Comparison of ENCODE assay signal across 8 cellular contexts in the genomic region with DNA sequence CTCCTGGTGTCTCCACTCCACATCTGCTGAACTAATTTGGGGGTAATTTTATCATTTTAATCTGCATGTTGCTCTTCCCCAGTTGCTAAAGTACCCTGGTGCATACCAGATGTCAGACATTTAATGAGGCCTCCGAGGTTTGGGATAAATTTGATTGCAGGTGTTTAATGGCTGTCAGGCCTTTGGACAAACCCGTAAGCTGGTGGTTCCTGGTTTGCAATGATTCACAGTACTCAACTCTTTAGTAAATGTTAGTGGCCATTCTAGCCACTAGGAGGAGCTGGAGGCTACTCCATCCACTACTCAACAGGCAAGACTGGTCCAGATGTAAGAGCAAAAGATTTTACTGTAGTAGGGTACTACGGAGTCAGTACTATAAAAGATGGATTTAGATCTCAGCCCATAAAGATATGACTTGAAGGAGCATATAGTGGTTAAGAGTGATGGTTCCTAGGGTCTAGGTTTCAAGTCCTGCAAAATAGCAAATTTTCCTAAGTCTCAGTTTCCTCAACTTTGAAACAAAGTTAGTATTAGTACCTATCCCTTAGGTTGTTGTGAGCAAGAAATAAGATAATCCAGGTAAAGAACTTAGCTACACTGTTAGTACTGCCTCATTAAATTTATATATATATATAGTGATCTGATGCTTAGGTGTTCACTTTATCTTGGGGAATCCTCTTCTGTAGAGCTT.
DNase-seq lines count a peak whose midpoint lies in the region; TF ChIP-seq lines count a peak whose summit lies in the region.

No MANE protein-coding gene starts in this region.

- WGBS in H9 (ENCODE audit: extremely low coverage, insufficient read length, low lambda C conversion rate) = no CpG with 5 or more reads among the region's 3 CpGs
- WGBS in SK-N-SH (ENCODE audit: low lambda C conversion rate) = 19% methylated on average over 3 of the region's 3 CpGs
- WGBS in spleen, 5 donors = 13 to 22% (median 17%) methylated on average over 3 of the region's 3 CpGs

- H3K27me3 Mint-ChIP-seq in H9 (ENCODE audit: low read depth) = no peaks in the 10 kb centered on the region; the same call in 1 of the 2 replicates

- H3K9me3 ChIP-seq in H9 (ENCODE audit: control insufficient read depth, low read depth, low read length) (no peaks in the 10 kb centered on the region), SK-N-SH (no peaks in the 10 kb centered on the region), adipocyte (ENCODE audit: control insufficient read depth, low read length) (no peaks in the 10 kb centered on the region), spleen (no peaks in the 10 kb centered on the region)

- TF ChIP-seq EP300 in SK-N-SH (IDR thresholded peaks at IDR 0.05; ENCODE audit: borderline replicate concordance in 1 of 2, low read depth in 1 of 2, low read length in 1 of 2) = peak in 1 of 2 experiments; percentile 86; a peak in 2 of 4 replicates

- TF ChIP-seq RAD21 in SK-N-SH (IDR thresholded peaks at IDR 0.05; ENCODE audit: low read length) = peak; percentile 95

- H3K4me1 Mint-ChIP-seq in H9 = peaks cover 2 to 3% of the 10 kb centered on the region in 2 experiments; a peak in 1 of 4 replicates

- H3K79me1 ChIP-seq in H9 (ENCODE audit: insufficient read depth, low read depth, low read length, poor library complexity, severe bottlenecking) = no peaks in the 10 kb centered on the region

- peak; percentile 84 for TF ChIP-seq CTCF in H9 (conservative IDR thresholded peaks at IDR 0.05)
- peak; percentile 87 for TF ChIP-seq CTCF in SK-N-SH (IDR thresholded peaks at IDR 0.05)
- peak in 10 of 11 experiments; percentile 36 to 74 (median 62) for TF ChIP-seq CTCF in spleen (IDR thresholded peaks at IDR 0.05 in 8 of 11, conservative IDR thresholded peaks at IDR 0.05 in 3 of 11)

- CTCF ChIA-PET in SK-N-SH (lab: Yijun Ruan, JAX) = interaction anchor here (0.6 to 4.8 kb wide), 50 partner anchors 9 to 967 kb away, joined by 3 to 35 read pairs (median 4); a partner anchor contains a TSS

- no peak overlapping the region for H2BK120ac ChIP-seq in H9 (ENCODE audit: low read depth, low read length, poor library complexity, severe bottlenecking)

- no peak overlapping the region for H3K27ac ChIP-seq in H9 (ENCODE audit: insufficient read length, low read depth, low read length)
- peak overlapping the region in 1 of 2 experiments; percentile 60; a peak in 1 of 4 replicates for H3K27ac ChIP-seq in SK-N-SH (ENCODE audit: low read depth in 2 of 2, low read length in 1 of 2)
- no peak overlapping the region for H3K27ac ChIP-seq in spleen

- H3K4me2 ChIP-seq in H9 (ENCODE audit: insufficient read depth, insufficient read length, low read length) = no peak overlapping the region
- H3K4me2 ChIP-seq in SK-N-SH = no peak overlapping the region

- H3F3A ChIP-seq in SK-N-SH (replicated peaks; ENCODE audit: insufficient read depth) = no peaks in the 10 kb centered on the region

- H4K5ac ChIP-seq in H9 (ENCODE audit: insufficient read length, low read depth, low read length) = no peak overlapping the region

- no peak overlapping the region for H2AK5ac ChIP-seq in H9 (ENCODE audit: insufficient read length, low read length)

- no peak overlapping the region for H2AFZ ChIP-seq in H9 (ENCODE audit: low read length)
- H2AFZ ChIP-seq in SK-N-SH (ENCODE audit: low read depth) = no peak overlapping the region

- TF ChIP-seq POLR2A in spleen (IDR thresholded peaks at IDR 0.05) = no peak

- no peaks in the 10 kb centered on the region; a peak in 1 of 5 replicates for H3K9me3 Mint-ChIP-seq in H9

- no peaks in the 10 kb centered on the region for H3K9me2 ChIP-seq in SK-N-SH

- H3K56ac ChIP-seq in H9 (ENCODE audit: insufficient read length, low read depth, low read length) = no peak overlapping the region

- POLR2A ChIA-PET in SK-N-SH (lab: Yijun Ruan, JAX) = interaction anchor here (1.0 kb wide), 1 partner anchor 211 kb away, joined by 3 read pairs; a partner anchor contains a TSS

- H3K4me1 ChIP-seq in H9 (ENCODE audit: insufficient read depth, low read length) = no peaks in the 10 kb centered on the region
- peaks cover 0 to 4% of the 10 kb centered on the region in 2 experiments; a peak in 2 of 4 replicates for H3K4me1 ChIP-seq in SK-N-SH (ENCODE audit: control insufficient read depth in 1 of 2, insufficient read depth in 2 of 2, low read depth in 1 of 2, low read length in 1 of 2)
- H3K4me1 ChIP-seq in adipocyte (ENCODE audit: control insufficient read depth, insufficient read depth, low read length) = peaks cover 22% of the 10 kb centered on the region
- no peaks in the 10 kb centered on the region for H3K4me1 ChIP-seq in spleen

- H3K36me3 Mint-ChIP-seq in H9 (ENCODE audit: insufficient read depth in 1 of 3, low read depth in 3 of 3) = no peaks in the 10 kb centered on the region; a peak in 1 of 7 replicates

- no peak overlapping the region for H3K23ac ChIP-seq in H9 (ENCODE audit: insufficient read length, low read depth, low read length)

- H3K14ac ChIP-seq in H9 (ENCODE audit: insufficient read depth, low read length) = no peak overlapping the region

- H3K9ac ChIP-seq in H9 (ENCODE audit: extremely low read depth, insufficient read length, low read length) (no peak overlapping the region), SK-N-SH (no peak overlapping the region), adipocyte (ENCODE audit: low read length) (no peak overlapping the region)

- H4K8ac ChIP-seq in H9 (replicated peaks; ENCODE audit: insufficient read length, low read depth, low read length) = no peak overlapping the region

- no peaks in the 10 kb centered on the region for H3K23me2 ChIP-seq in H9 (ENCODE audit: insufficient read length, low read depth, low read length, poor library complexity, severe bottlenecking)

- intact Hi-C loops in spleen (cut with DNase I; ENCODE audit: low total_unique reads) = loop anchor here (10.0 kb wide), 1 partner anchor 390 kb away; no protein-coding TSS in a partner anchor

- H2BK15ac ChIP-seq in H9 (ENCODE audit: low read depth, low read length) = no peak overlapping the region

- no peak overlapping the region for H4K91ac ChIP-seq in H9 (ENCODE audit: insufficient read length, low read depth, low read length)

- no peaks in the 10 kb centered on the region for H3K79me2 ChIP-seq in H9 (ENCODE audit: insufficient read depth, low read length)
- no peaks in the 10 kb centered on the region for H3K79me2 ChIP-seq in SK-N-SH (ENCODE audit: insufficient read depth)

- H2BK5ac ChIP-seq in H9 (ENCODE audit: insufficient read length, low read length) = no peak overlapping the region

- no peak overlapping the region for H3K27ac Mint-ChIP-seq in H9

- H3K4ac ChIP-seq in H9 (ENCODE audit: low read depth, low read length) = no peak overlapping the region

- peak; percentile 0 for DNase-seq in NK-92 treated with Interleukin-12 subunit alpha and Interleukin-12 subunit beta, amount 100 ng/mL, for 24 hours (lab: John Stamatoyannopoulos, UW)
- DNase-seq in NK-92 (lab: John Stamatoyannopoulos, UW; ENCODE audit: unreplicated experiment) (no peak), H9 (peak; percentile 52), LHCN-M2 (ENCODE audit: low read depth) (peak; percentile 70), SK-N-SH (peak; percentile 54), adipocyte (ENCODE audit: low read depth) (peak; percentile 83), hepatic stellate cell (ENCODE audit: low spot score) (peak; percentile 36), spleen (no peak)

- no peak overlapping the region for H2BK20ac ChIP-seq in H9 (ENCODE audit: low read depth, low read length, poor library complexity, severe bottlenecking)

- peak overlapping the region in 1 of 2 experiments; percentile 26; a peak in 1 of 4 replicates for H3K4me3 ChIP-seq in SK-N-SH (ENCODE audit: low read depth in 2 of 2, low read length in 1 of 2)
- no peak overlapping the region for H3K4me3 ChIP-seq in adipocyte (ENCODE audit: low read length)
- no peak overlapping the region for H3K4me3 ChIP-seq in spleen

- H3T11ph ChIP-seq in H9 (ENCODE audit: low read length) = no peak overlapping the region

- no peak overlapping the region for H3K18ac ChIP-seq in H9 (ENCODE audit: insufficient read length, low read depth, low read length)

- H2BK12ac ChIP-seq in H9 (ENCODE audit: insufficient read length, low read depth, low read length) = no peak overlapping the region

- H3K4me3 Mint-ChIP-seq in H9 = no peak overlapping the region

- H4K20me1 ChIP-seq in H9 (ENCODE audit: control insufficient read depth, insufficient read depth, insufficient read length) (no peaks in the 10 kb centered on the region), SK-N-SH (ENCODE audit: insufficient read depth) (no peaks in the 10 kb centered on the region)

- H3K27me3 ChIP-seq in H9 (ENCODE audit: insufficient read depth, low read length) = no peaks in the 10 kb centered on the region
- H3K27me3 ChIP-seq in SK-N-SH (ENCODE audit: insufficient read depth) = no peaks in the 10 kb centered on the region
- H3K27me3 ChIP-seq in adipocyte (replicated peaks; ENCODE audit: control insufficient read depth, insufficient read depth, low read length) = no peaks in the 10 kb centered on the region
- no peaks in the 10 kb centered on the region for H3K27me3 ChIP-seq in spleen (replicated peaks in 1 of 7)

- H3K36me3 ChIP-seq in SK-N-SH (replicated peaks in 1 of 2; ENCODE audit: control insufficient read depth in 1 of 2, insufficient read depth in 2 of 2, low read length in 1 of 2) = no peaks in the 10 kb centered on the region
- no peaks in the 10 kb centered on the region for H3K36me3 ChIP-seq in adipocyte (ENCODE audit: control insufficient read depth, insufficient read depth, low read length, severe bottlenecking)
- no peaks in the 10 kb centered on the region for H3K36me3 ChIP-seq in spleen

TF ChIP-seq in SK-N-SH, 30 proteins besides CTCF, POLR2A, EP300 and RAD21:
- peak; percentile 83 for TF ChIP-seq SMC3 (IDR thresholded peaks at IDR 0.05; ENCODE audit: low read depth, low read length)
- TF ChIP-seq ELF1 (IDR thresholded peaks at IDR 0.05) = no peak
- TF ChIP-seq POLR2AphosphoS5 (IDR thresholded peaks at IDR 0.05; ENCODE audit: low read depth, low read length) = no peak
- TF ChIP-seq CHD2 (IDR thresholded peaks at IDR 0.05; ENCODE audit: low read length, partially characterized antibody) = peak; percentile 62
- no peak; the same call in 1 of the 2 replicates for TF ChIP-seq MXI1 (IDR thresholded peaks at IDR 0.05; ENCODE audit: low read depth, low read length)
- TF ChIP-seq TEAD4 (IDR thresholded peaks at IDR 0.05; ENCODE audit: borderline replicate concordance, insufficient read depth) = no peak
- TF ChIP-seq RCOR1 (IDR thresholded peaks at IDR 0.05; ENCODE audit: low read length) = peak; percentile 81; the same call in 1 of the 2 replicates
- peak; percentile 69 for TF ChIP-seq GATA2 (CRISPR knock-in tag; IDR thresholded peaks at IDR 0.05)
TF ChIP-seq in SK-N-SH: peak in this region for 4.

Comparison
In these comparisons a context has a peak if more than half of its experiments do, and no peak if none do; other contexts are left out.
1. DNase-seq: peak in NK-92 treated with Interleukin-12 subunit alpha and Interleukin-12 subunit beta, amount 100 ng/mL, for 24 hours (single experiment), H9 (single experiment), LHCN-M2 (single experiment), SK-N-SH (single experiment), adipocyte (single experiment) and hepatic stellate cell (single experiment); none in NK-92 (single experiment) and spleen (single experiment).
2. Peak in every context shown above with its lines, with median percentiles within 50 percentile points of each other: CTCF ChIP-seq.